ENCODE assay signal across 8 cellular contexts in genomic region chr7:101814081-101814995, GRCh38. TPM values are rescaled to one million over a fixed set of nuclear protein-coding genes. Genes with fewer than 3 reads are reported as not detected.
DNase-seq lines count a peak whose midpoint lies in the region; ATAC-seq and TF ChIP-seq lines count a peak whose summit lies in the region.

No MANE protein-coding gene starts in this region.

- no peak for TF ChIP-seq EP300 in suprapubic skin (IDR thresholded peaks at IDR 0.05)

- peaks cover 12 to 15% of the 10 kb centered on the region in 2 donors for H3K4me1 Mint-ChIP-seq in natural killer cell treated with Interleukin-12 subunit alpha and Interleukin-12 subunit beta and Interleukin-15 and Interleukin-18, amount 100 ng/mL, for 72 hours (ENCODE audit: low read depth in 2 of 2)

- intact Hi-C loops in PC-3 (cut with micrococcal nuclease): loop anchor here (1.0 to 2.0 kb wide), 7 partner anchors 42 to 422 kb away; no protein-coding TSS in a partner anchor

- peak overlapping the region; percentile 63 for H3K27ac ChIP-seq in PC-3 (ENCODE audit: low read length)
- no peak overlapping the region for H3K27ac ChIP-seq in suprapubic skin

- H3K9me2 ChIP-seq in PC-3 (replicated peaks; ENCODE audit: low read length): no peaks in the 10 kb centered on the region

- peak overlapping the region; percentile 84 for H3K4me2 ChIP-seq in PC-3 (ENCODE audit: low read length)

- WGBS in suprapubic skin: under 1% methylated on average over 34 of the region's 74 CpGs

- H3K79me2 ChIP-seq in PC-3 (ENCODE audit: low read length): peaks cover 31% of the 10 kb centered on the region

- CTCF ChIA-PET in PC-3 (lab: Charles Lee): interaction anchor here (1.0 to 1.5 kb wide), 2 partner anchors 42 to 271 kb away, joined by 3 to 5 read pairs; no protein-coding TSS in a partner anchor

- POLR2A ChIA-PET in PC-3 (lab: Charles Lee; ENCODE audit: unreplicated experiment): interaction anchor here (0.6 to 0.8 kb wide), 2 partner anchors 69 to 296 kb away, joined by 8 to 17 read pairs; no protein-coding TSS in a partner anchor

- peak overlapping the region; percentile 69 for H2AFZ ChIP-seq in PC-3 (ENCODE audit: low read length)

- H3K9me3 ChIP-seq in PC-3 (ENCODE audit: low read length) (no peaks in the 10 kb centered on the region), suprapubic skin (no peaks in the 10 kb centered on the region)

- H3K27me3 ChIP-seq in PC-3 (ENCODE audit: low read length) (no peaks in the 10 kb centered on the region), suprapubic skin (peaks cover 17% of the 10 kb centered on the region)

- H3K4me1 ChIP-seq in PC-3 (ENCODE audit: insufficient read depth, low read length) (peaks cover 31% of the 10 kb centered on the region), suprapubic skin (peaks cover 41% of the 10 kb centered on the region)

- H3K36me3 ChIP-seq in PC-3 (ENCODE audit: low read depth, low read length) (no peaks in the 10 kb centered on the region), suprapubic skin (no peaks in the 10 kb centered on the region)

- no peaks in the 10 kb centered on the region for H3K36me3 Mint-ChIP-seq in natural killer cell treated with Interleukin-12 subunit alpha and Interleukin-12 subunit beta and Interleukin-15 and Interleukin-18, amount 100 ng/mL, for 72 hours

- H4K20me1 ChIP-seq in PC-3 (ENCODE audit: low read length): peaks cover 13% of the 10 kb centered on the region

- peaks cover 0 to 5% of the 10 kb centered on the region in 2 donors for H3K27me3 Mint-ChIP-seq in natural killer cell treated with Interleukin-12 subunit alpha and Interleukin-12 subunit beta and Interleukin-15 and Interleukin-18, amount 100 ng/mL, for 72 hours

- H3K4me3 Mint-ChIP-seq in natural killer cell treated with Interleukin-12 subunit alpha and Interleukin-12 subunit beta and Interleukin-15 and Interleukin-18, amount 100 ng/mL, for 72 hours: peak overlapping the region; percentile 96

- TSS peak; percentile 82 for BruUV-seq in PC-3 (replicated peaks; lab: Mats Ljungman, UMichigan)

- TF ChIP-seq CTCF in PC-3 (conservative IDR thresholded peaks at IDR 0.05; ENCODE audit: low read depth, low read length) (peak; percentile 41; the same call in 1 of the 2 replicates), fibroblast of villous mesenchyme (IDR thresholded peaks at IDR 0.05; ENCODE audit: insufficient read depth, low read depth, low read length) (peak; percentile 35), suprapubic skin (IDR thresholded peaks at IDR 0.05) (peak; percentile 50 to 71)

- H3F3A ChIP-seq in PC-3 (ENCODE audit: low read length, unreplicated experiment): no peaks in the 10 kb centered on the region

- H3K9me3 Mint-ChIP-seq in natural killer cell treated with Interleukin-12 subunit alpha and Interleukin-12 subunit beta and Interleukin-15 and Interleukin-18, amount 100 ng/mL, for 72 hours: no peaks in the 10 kb centered on the region

- H3K27ac Mint-ChIP-seq in natural killer cell treated with Interleukin-12 subunit alpha and Interleukin-12 subunit beta and Interleukin-15 and Interleukin-18, amount 100 ng/mL, for 72 hours: peak overlapping the region; percentile 60 to 67

- TF ChIP-seq POLR2A in suprapubic skin (IDR thresholded peaks at IDR 0.05): no peak

- DNase-seq in DMS53 treated with DMSO at 0.1 percent for 48 hours (lab: John Stamatoyannopoulos, UW; ENCODE audit: unreplicated experiment) (peak; percentile 36), PC-3 (peak; percentile 66), fibroblast of villous mesenchyme (ENCODE audit: low read depth) (peak; percentile 63), suprapubic skin (ENCODE audit: low spot score in 2 of 2) (peak; percentile 72 to 75)
- DNase-seq in activated T-helper 9 cell treated with anti-CD3 and anti-CD28 coated beads, Interleukin-2, amount 50 U/mL, for 16 hours (ENCODE audit: low read depth): peak; percentile 43
- peak; percentile 64 for DNase-seq in natural killer cell treated with Interleukin-12 subunit alpha and Interleukin-12 subunit beta and Interleukin-15 and Interleukin-18, amount 100 ng/mL, for 72 hours (ENCODE audit: low spot score)

- H3K4me3 ChIP-seq in PC-3 (ENCODE audit: low read length): peak overlapping the region; percentile 68
- peak overlapping the region; percentile 75 for H3K4me3 ChIP-seq in fibroblast of villous mesenchyme (ENCODE audit: low read depth, low read length)
- peak overlapping the region; percentile 60 for H3K4me3 ChIP-seq in suprapubic skin

- H3K9ac ChIP-seq in PC-3 (ENCODE audit: low read length): peak overlapping the region; percentile 95

- ATAC-seq in HG02885 (IDR thresholded peaks at IDR 0.05; ENCODE audit: poor library complexity, unreplicated experiment) (peak; percentile 38), PC-3 (peak; percentile 55), HG02623 (IDR thresholded peaks at IDR 0.05; ENCODE audit: unreplicated experiment) (no peak)
- peak; percentile 73 to 74 for ATAC-seq in natural killer cell treated with Interleukin-12 subunit alpha and Interleukin-12 subunit beta and Interleukin-15 and Interleukin-18, amount 100 ng/mL, for 72 hours

RNA-seq across cellular contexts. Expression of gene CUX1, which starts 3.1 kb away (rescaled TPM):
- 39.6 and 44.5 TPM in 2 replicates for total RNA-seq in PC-3 (2014; rRNA removed)
- total RNA-seq in fibroblast of villous mesenchyme: 45.7 and 46.2 TPM in 2 replicates
- total RNA-seq in natural killer cell treated with Interleukin-12 subunit alpha and Interleukin-12 subunit beta and Interleukin-15 and Interleukin-18, amount 100 ng/mL, for 72 hours: 10 to 100 TPM; 25.2 to 28.5 TPM
- 10 to 100 TPM; 52.5 to 93.6 (median 63.7) TPM for total RNA-seq in suprapubic skin
